8 cellular contexts compared by ENCODE assay signal in the genomic region with DNA sequence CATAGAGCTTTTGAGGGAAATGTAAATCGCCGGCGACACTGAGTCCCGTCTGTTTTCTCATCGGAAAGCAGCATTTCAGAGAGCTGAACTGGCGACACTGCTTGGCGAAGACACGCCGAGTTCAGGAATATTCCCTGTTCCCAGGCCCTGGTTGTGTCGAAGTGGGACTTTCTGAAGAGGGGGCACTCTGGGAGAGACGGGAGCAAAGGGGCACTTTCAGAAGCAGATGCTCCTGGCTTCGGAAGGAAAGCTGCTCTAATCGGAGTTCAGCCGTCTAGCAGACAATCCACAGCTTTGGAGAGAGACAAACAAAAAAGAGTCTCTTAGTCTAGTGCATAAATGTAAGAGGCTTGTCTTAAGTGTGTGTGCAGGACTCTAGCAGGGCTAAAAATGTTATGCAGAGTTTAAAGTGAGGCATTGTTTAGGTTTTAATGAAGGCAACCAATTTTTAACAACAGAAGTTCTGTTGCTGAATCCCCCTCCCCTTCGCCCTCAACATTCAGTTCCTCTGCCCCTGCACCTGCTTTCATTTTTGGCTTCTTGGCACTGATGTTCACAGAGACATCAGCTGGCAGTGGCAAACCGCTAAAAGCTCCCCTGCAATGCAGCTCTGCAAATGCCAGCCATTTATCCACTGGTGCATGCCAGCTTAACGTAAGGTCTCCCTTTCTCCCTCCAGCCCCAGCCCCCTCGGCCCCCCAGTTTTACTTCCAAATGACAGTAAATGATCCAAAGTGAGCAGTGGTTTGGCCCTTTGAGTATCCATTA.
DNase-seq lines count a peak whose midpoint lies in the region; ATAC-seq and TF ChIP-seq lines count a peak whose summit lies in the region.

No MANE protein-coding gene starts in this region.

- H3K4me2 ChIP-seq in parathyroid adenoma (ENCODE audit: low read length) = peak overlapping the region; percentile 78

- H3K9me3 ChIP-seq in ES-I3 (ENCODE audit: control insufficient read depth, insufficient read depth, low read length) (no peaks in the 10 kb centered on the region), parathyroid adenoma (ENCODE audit: control insufficient read depth, low read length) (no peaks in the 10 kb centered on the region), A673 (ENCODE audit: low read depth, low read length, poor library complexity, severe bottlenecking) (no peaks in the 10 kb centered on the region)

- no TSS peak for BruUV-seq in A673 (replicated peaks; lab: Mats Ljungman, UMichigan)

- ATAC-seq in HG03108 (IDR thresholded peaks at IDR 0.05; ENCODE audit: unreplicated experiment) = no peak

- TF ChIP-seq CTCF in foreskin fibroblast (IDR thresholded peaks at IDR 0.05; ENCODE audit: low read depth, low read length) (no peak), parathyroid adenoma (IDR thresholded peaks at IDR 0.05) (no peak), A673 (conservative IDR thresholded peaks at IDR 0.05; ENCODE audit: low read depth, low read length) (no peak)

- CTCF ChIA-PET in A673 (lab: Charles Lee) = no interaction called here

- H3K4me3 ChIP-seq in foreskin fibroblast (ENCODE audit: low read depth in 1 of 2, low read length in 2 of 2) (peak overlapping the region; percentile 13 to 43), parathyroid adenoma (ENCODE audit: low read depth, low read length) (peak overlapping the region; percentile 46), A673 (ENCODE audit: low read depth, low read length, poor library complexity, severe bottlenecking) (no peak overlapping the region)

- H3K9ac ChIP-seq in ES-I3 (ENCODE audit: low read depth, low read length) (peak overlapping the region; percentile 81), parathyroid adenoma (no peak overlapping the region)

- H2AFZ ChIP-seq in parathyroid adenoma = peak overlapping the region; percentile 47

- no peaks in the 10 kb centered on the region for H3K27me3 ChIP-seq in parathyroid adenoma (ENCODE audit: control insufficient read depth, insufficient read depth, low read length)
- peaks cover 3% of the 10 kb centered on the region for H3K27me3 ChIP-seq in A673 (replicated peaks; ENCODE audit: insufficient read depth, low read depth, low read length, poor library complexity)

- intact Hi-C loops in A673 (cut with micrococcal nuclease; ENCODE audit: unreplicated experiment) = no loop called here

- H3K4me1 ChIP-seq in ES-I3 (ENCODE audit: insufficient read depth, low read length) (peaks cover 5% of the 10 kb centered on the region; the same call in 1 of the 2 replicates), parathyroid adenoma (no peaks in the 10 kb centered on the region), A673 (ENCODE audit: insufficient read depth, low read length, poor library complexity, severe bottlenecking) (no peaks in the 10 kb centered on the region)

- H3K79me2 ChIP-seq in parathyroid adenoma = no peaks in the 10 kb centered on the region

- peak; percentile 89 for DNase-seq in NCI-H748 (lab: John Stamatoyannopoulos, UW; ENCODE audit: unreplicated experiment)
- peak in 1 of 2 donors; percentile 28 for DNase-seq in foreskin fibroblast
- no peak for DNase-seq in HuH-7.5 (ENCODE audit: low spot score)
- no peak for DNase-seq in activated effector memory CD4-positive, alpha-beta T cell treated with Interleukin-2 at 50 U/mL for 16 hours
- DNase-seq in A673 (ENCODE audit: low spot score) = no peak

- peak overlapping the region; percentile 62 for H3K27ac ChIP-seq in parathyroid adenoma
- H3K27ac ChIP-seq in A673 (ENCODE audit: low read depth, low read length, poor library complexity, severe bottlenecking) = no peak overlapping the region

- POLR2A ChIA-PET in A673 (lab: Charles Lee; ENCODE audit: low non-redundant PET) = no interaction called here

- H3K36me3 ChIP-seq in ES-I3 (ENCODE audit: insufficient read depth, low read length) (no peaks in the 10 kb centered on the region), parathyroid adenoma (ENCODE audit: control insufficient read depth, insufficient read depth, low read length) (no peaks in the 10 kb centered on the region), A673 (ENCODE audit: insufficient read depth, low read length, poor library complexity, severe bottlenecking) (no peaks in the 10 kb centered on the region)
